8 cellular contexts compared by ENCODE assay signal in the genomic region with DNA sequence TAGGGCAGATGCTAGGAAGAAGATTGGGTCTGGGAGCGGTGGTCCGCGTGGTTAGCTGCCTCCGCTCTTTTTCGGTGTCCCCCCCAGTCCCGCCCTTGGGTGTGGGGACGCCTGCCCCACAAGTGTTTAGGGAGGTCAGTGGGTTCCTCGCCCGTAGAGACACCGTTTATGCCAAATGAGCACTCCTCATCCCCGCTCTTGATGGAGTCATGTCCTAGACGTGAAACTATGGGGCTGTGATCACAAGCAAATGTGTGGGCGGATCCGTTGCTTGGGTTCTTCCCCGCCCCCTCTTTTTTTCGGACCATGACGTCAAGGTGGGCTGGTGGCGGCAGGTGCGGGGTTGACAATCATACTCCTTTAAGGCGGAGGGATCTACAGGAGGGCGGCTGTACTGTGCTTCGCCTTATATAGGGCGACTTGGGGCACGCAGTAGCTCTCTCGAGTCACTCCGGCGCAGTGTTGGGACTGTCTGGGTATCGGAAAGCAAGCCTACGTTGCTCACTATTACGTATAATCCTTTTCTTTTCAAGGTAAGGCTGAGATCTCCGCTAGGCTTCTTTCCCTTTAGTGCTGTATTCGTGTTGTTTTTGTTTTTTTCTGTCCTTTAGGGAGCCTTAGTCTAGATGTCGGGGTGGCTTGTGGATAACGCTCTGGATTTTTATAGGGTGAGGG. TPM values are rescaled to one million over a fixed set of nuclear protein-coding genes. Genes with fewer than 3 reads are reported as not detected.
A peak's percentile ranks its signal among the peaks of the same experiment; 100 is the strongest.
DNase-seq lines count a peak whose midpoint lies in the region; ATAC-seq and TF ChIP-seq lines count a peak whose summit lies in the region.

A gene (plus strand): TSS at position 439 of the 675 bp plus-strand sequence. CDS start 1,529 bp downstream, outside the sequence.

- H3K79me2 ChIP-seq in GM23338 (replicated peaks; ENCODE audit: insufficient read depth) (peaks cover 53% of the 10 kb centered on the region), fibroblast of lung (ENCODE audit: control insufficient read depth, insufficient read depth, low read length) (peaks cover 46% of the 10 kb centered on the region)

- TF ChIP-seq CTCF in GM23338 (conservative IDR thresholded peaks at IDR 0.05; ENCODE audit: low read depth in 2 of 2): no peak
- no peak for TF ChIP-seq CTCF in fibroblast of lung (conservative IDR thresholded peaks at IDR 0.05 in 1 of 2, IDR thresholded peaks at IDR 0.05 in 1 of 2; ENCODE audit: low read depth in 1 of 2, low read length in 2 of 2)

- H3K36me3 Mint-ChIP-seq in GM23338 (ENCODE audit: low read depth): peaks cover 49% of the 10 kb centered on the region
- peaks cover 9 to 42% (median 22%) of the 10 kb centered on the region in 3 donors for H3K36me3 Mint-ChIP-seq in naive thymus-derived CD8-positive, alpha-beta T cell
- peaks cover 44 to 55% of the 10 kb centered on the region in 2 donors for H3K36me3 Mint-ChIP-seq in stimulated activated naive B cell treated with anti-CD40 and anti-IgM and Interleukin-4, amounts not matched to agents 10 μg/mL and 1 μg/mL and 100 μg/mL, for 72 hours

- H3K4me3 Mint-ChIP-seq in GM23338: peak within 1 kb of the TSS; percentile 100
- H3K4me3 Mint-ChIP-seq in naive thymus-derived CD8-positive, alpha-beta T cell: peak within 1 kb of the TSS; percentile 90 to 100 (median 98)
- H3K4me3 Mint-ChIP-seq in stimulated activated naive B cell treated with anti-CD40 and anti-IgM and Interleukin-4, amounts not matched to agents 10 μg/mL and 1 μg/mL and 100 μg/mL, for 72 hours: peak within 1 kb of the TSS; percentile 96 to 98

- peak within 1 kb of the TSS; percentile 100 for H3K4me3 ChIP-seq in GM23338
- peak within 1 kb of the TSS; percentile 69 to 91 (median 86) for H3K4me3 ChIP-seq in fibroblast of lung (replicated peaks in 1 of 4; ENCODE audit: control extremely low read depth in 1 of 4, insufficient read depth in 1 of 4, low read depth in 3 of 4, low read length in 4 of 4)

- H2AFZ ChIP-seq in GM23338 (peak within 1 kb of the TSS; percentile 90), fibroblast of lung (ENCODE audit: low read length) (peak within 1 kb of the TSS; percentile 87)

- H3K9me3 ChIP-seq in fibroblast of lung (ENCODE audit: control insufficient read depth, insufficient read depth, low read depth, low read length): no peaks in the 10 kb centered on the region

- peak; percentile 63 for ATAC-seq in GM23338
- peak; percentile 76 to 80 for ATAC-seq in naive thymus-derived CD8-positive, alpha-beta T cell
- ATAC-seq in stimulated activated naive B cell treated with anti-CD40 and anti-IgM and Interleukin-4, amounts not matched to agents 10 μg/mL and 1 μg/mL and 100 μg/mL, for 72 hours (replicated peaks): peak; percentile 70 to 79

- peaks cover 67% of the 10 kb centered on the region for H3K27me3 Mint-ChIP-seq in GM23338 (ENCODE audit: insufficient read depth, low read depth, poor library complexity)
- H3K27me3 Mint-ChIP-seq in naive thymus-derived CD8-positive, alpha-beta T cell: peaks cover 0 to 3% (median 0%) of the 10 kb centered on the region in 5 donors
- peaks cover 0 to 5% of the 10 kb centered on the region in 2 donors for H3K27me3 Mint-ChIP-seq in stimulated activated naive B cell treated with anti-CD40 and anti-IgM and Interleukin-4, amounts not matched to agents 10 μg/mL and 1 μg/mL and 100 μg/mL, for 72 hours

- DNase-seq in EH (ENCODE audit: low read depth): peak; percentile 97
- peak; percentile 99 for DNase-seq in GM23338 (ENCODE audit: low spot score)
- DNase-seq in Kasumi-1 (lab: John Stamatoyannopoulos, UW): peak; percentile 96
- DNase-seq in RKO (ENCODE audit: low spot score): peak; percentile 98
- DNase-seq in activated T-helper 1 cell treated with anti-CD3 and anti-CD28 coated beads, Interleukin-2, amount 50 U/mL, for 16 hours (ENCODE audit: low read depth in 1 of 2, low spot score in 1 of 2): peak; percentile 90 to 94
- peak; percentile 99 to 100 for DNase-seq in fibroblast of lung (ENCODE audit: low read depth in 2 of 2)
- peak; percentile 78 to 99 (median 96) for DNase-seq in naive thymus-derived CD8-positive, alpha-beta T cell
- DNase-seq in stimulated activated naive B cell treated with anti-CD40 and anti-IgM and Interleukin-4, amounts not matched to agents 10 μg/mL and 1 μg/mL and 100 μg/mL, for 72 hours: peak; percentile 97

- peaks cover 13% of the 10 kb centered on the region for H3K9me3 Mint-ChIP-seq in GM23338
- peaks cover 0 to 4% (median 0%) of the 10 kb centered on the region in 9 donors for H3K9me3 Mint-ChIP-seq in naive thymus-derived CD8-positive, alpha-beta T cell
- no peaks in the 10 kb centered on the region for H3K9me3 Mint-ChIP-seq in stimulated activated naive B cell treated with anti-CD40 and anti-IgM and Interleukin-4, amounts not matched to agents 10 μg/mL and 1 μg/mL and 100 μg/mL, for 72 hours

- no peaks in the 10 kb centered on the region for H3K9me2 ChIP-seq in GM23338 (ENCODE audit: insufficient read depth)

- peaks cover 37% of the 10 kb centered on the region for H3K4me1 Mint-ChIP-seq in GM23338
- H3K4me1 Mint-ChIP-seq in naive thymus-derived CD8-positive, alpha-beta T cell: peaks cover 33 to 56% (median 49%) of the 10 kb centered on the region in 4 donors
- H3K4me1 Mint-ChIP-seq in stimulated activated naive B cell treated with anti-CD40 and anti-IgM and Interleukin-4, amounts not matched to agents 10 μg/mL and 1 μg/mL and 100 μg/mL, for 72 hours: peaks cover 41 to 61% of the 10 kb centered on the region in 2 donors

- H3K9ac ChIP-seq in fibroblast of lung (ENCODE audit: insufficient read depth, low read length): peak within 1 kb of the TSS; percentile 75

- POLR2A ChIA-PET in naive thymus-derived CD8-positive, alpha-beta T cell (lab: Charles Lee): interaction anchor here (0.5 to 6.1 kb wide), 24 partner anchors 9 to 1500 kb away, joined by 3 to 156 read pairs (median 5); a partner anchor contains a TSS

- peaks cover 56% of the 10 kb centered on the region for H3F3A ChIP-seq in GM23338 (replicated peaks; ENCODE audit: low read depth)

- H3K4me1 ChIP-seq in GM23338 (ENCODE audit: insufficient read depth) (peaks cover 33% of the 10 kb centered on the region), fibroblast of lung (ENCODE audit: control insufficient read depth, extremely low read depth, insufficient read depth, low read length) (peaks cover 5% of the 10 kb centered on the region)

- peak within 1 kb of the TSS; percentile 100 for H3K27ac Mint-ChIP-seq in GM23338
- H3K27ac Mint-ChIP-seq in naive thymus-derived CD8-positive, alpha-beta T cell: peak within 1 kb of the TSS; percentile 94 to 100 (median 98)
- H3K27ac Mint-ChIP-seq in stimulated activated naive B cell treated with anti-CD40 and anti-IgM and Interleukin-4, amounts not matched to agents 10 μg/mL and 1 μg/mL and 100 μg/mL, for 72 hours: peak within 1 kb of the TSS; percentile 100

- H3K27ac ChIP-seq in GM23338 (ENCODE audit: low read depth) (peak within 1 kb of the TSS; percentile 99), fibroblast of lung (ENCODE audit: insufficient read depth, low read length) (peak within 1 kb of the TSS; percentile 85)

- H3K4me2 ChIP-seq in GM23338 (peak within 1 kb of the TSS; percentile 90), fibroblast of lung (ENCODE audit: extremely low read depth, insufficient read depth, low read length) (peak within 1 kb of the TSS; percentile 80)

- H3K36me3 ChIP-seq in GM23338 (ENCODE audit: insufficient read depth) (peaks cover 39% of the 10 kb centered on the region), fibroblast of lung (ENCODE audit: control insufficient read depth, insufficient read depth, low read length) (peaks cover 17% of the 10 kb centered on the region)

- H3K27me3 ChIP-seq in GM23338 (ENCODE audit: insufficient read depth): no peaks in the 10 kb centered on the region
- no peaks in the 10 kb centered on the region for H3K27me3 ChIP-seq in fibroblast of lung (ENCODE audit: control insufficient read depth, insufficient read depth, low read length)

- H4K20me1 ChIP-seq in GM23338 (replicated peaks; ENCODE audit: insufficient read depth) (peaks cover 47% of the 10 kb centered on the region), fibroblast of lung (ENCODE audit: control insufficient read depth, extremely low read depth, insufficient read depth, low read length) (peaks cover 8% of the 10 kb centered on the region)

TF ChIP-seq in GM23338, 12 proteins besides CTCF, POLR2A, EP300 and RAD21 (continues in another document):
- TF ChIP-seq, protein P1, sequence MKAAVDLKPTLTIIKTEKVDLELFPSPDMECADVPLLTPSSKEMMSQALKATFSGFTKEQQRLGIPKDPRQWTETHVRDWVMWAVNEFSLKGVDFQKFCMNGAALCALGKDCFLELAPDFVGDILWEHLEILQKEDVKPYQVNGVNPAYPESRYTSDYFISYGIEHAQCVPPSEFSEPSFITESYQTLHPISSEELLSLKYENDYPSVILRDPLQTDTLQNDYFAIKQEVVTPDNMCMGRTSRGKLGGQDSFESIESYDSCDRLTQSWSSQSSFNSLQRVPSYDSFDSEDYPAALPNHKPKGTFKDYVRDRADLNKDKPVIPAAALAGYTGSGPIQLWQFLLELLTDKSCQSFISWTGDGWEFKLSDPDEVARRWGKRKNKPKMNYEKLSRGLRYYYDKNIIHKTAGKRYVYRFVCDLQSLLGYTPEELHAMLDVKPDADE (IDR thresholded peaks at IDR 0.05): peak; percentile 66
- no peak for TF ChIP-seq ZNF114 (CRISPR knock-in tag; IDR thresholded peaks at IDR 0.05)
- peak; percentile 100 for TF ChIP-seq POLR2AphosphoS5 (IDR thresholded peaks at IDR 0.05; ENCODE audit: low read depth)
- TF ChIP-seq JUNB (IDR thresholded peaks at IDR 0.05; ENCODE audit: unreplicated experiment): no peak
- TF ChIP-seq ZNF331 (CRISPR knock-in tag; IDR thresholded peaks at IDR 0.05; ENCODE audit: low read depth): no peak
- TF ChIP-seq STAT1 (IDR thresholded peaks at IDR 0.05; ENCODE audit: unreplicated experiment): no peak

RNA-seq across cellular contexts. Expression of the gene that starts here (rescaled TPM):
- 2,361 and 2,444 TPM in 2 replicates for total RNA-seq in GM23338 (2014; rRNA removed; shearing (Covaris generic))
- polyA plus RNA-seq in GM23338 (2016; fragmentation: Nextera tagmentation; extraction: Ambion mirVana): 1,345 and 1,425 TPM in 2 replicates
- 449 and 452 TPM in 2 replicates for total RNA-seq in fibroblast of lung
- 775 and 1,146 TPM in 2 replicates for polyA plus RNA-seq in fibroblast of lung
- polyA plus RNA-seq in fibroblast of lung (2012): 584 and 848 TPM in 2 replicates
- 305 and 449 TPM in 2 replicates for polyA minus RNA-seq in fibroblast of lung (ENCODE audit: low replicate concordance)
- total RNA-seq in naive thymus-derived CD8-positive, alpha-beta T cell: 100 to 1,000 TPM; 480 to 502 TPM
- 100 to 1,000 TPM; 420 to 607 (median 518) TPM for polyA plus RNA-seq in naive thymus-derived CD8-positive, alpha-beta T cell

Comparison
In these comparisons a context has a peak if more than half of its experiments do, and no peak if none do; other contexts are left out.
1. Peak in every context shown above with its lines: DNase-seq, ATAC-seq, H3K4me3 ChIP-seq and H3K27ac ChIP-seq.